In genomic region chr16:24119807-24120206, GRCh38 we compare ENCODE assay signal across 14 cellular contexts.
A peak's percentile ranks its signal among the peaks of the same experiment; 100 is the strongest.
DNase-seq lines count a peak whose midpoint lies in the region; ATAC-seq and TF ChIP-seq lines count a peak whose summit lies in the region.
"Had no signal": no experiment of that assay in that cellular context is flagged by ENCODE, and none has a peak within 500 bp of the region (broad histone marks: within the 10 kb centered on the region; RNA-seq: fewer than 3 reads in every experiment).

No MANE protein-coding gene starts in this region.

- peak overlapping the region in 57 of 59 donors; percentile 43 to 99 (median 86) for H3K27ac ChIP-seq in dorsolateral prefrontal cortex
- H3K27ac ChIP-seq in layer of hippocampus (ENCODE audit: low read depth, low read length) = peak overlapping the region; percentile 67
- H3K27ac ChIP-seq: 22Rv1; BLaER1 treated with 17β-estradiol and CSF1 and Interleukin-3, amounts not matched to agents 10 nM and 100 nM had no signal

- no peaks in the 10 kb centered on the region for H3K4me1 Mint-ChIP-seq in stimulated activated memory B cell treated with anti-CD40 and anti-IgM and Interleukin-4, amounts not matched to agents 10 μg/mL and 1 μg/mL and 100 μg/mL, for 72 hours

- TF ChIP-seq CTCF in dorsolateral prefrontal cortex (IDR thresholded peaks at IDR 0.05 in 54 of 56, conservative IDR thresholded peaks at IDR 0.05 in 2 of 56; ENCODE audit: low read depth in 1 of 56, partially characterized antibody in 56 of 56) = no peak

- H3K27me3 Mint-ChIP-seq in stimulated activated memory B cell treated with anti-CD40 and anti-IgM and Interleukin-4, amounts not matched to agents 10 μg/mL and 1 μg/mL and 100 μg/mL, for 72 hours = no peaks in the 10 kb centered on the region
- H3K27me3 Mint-ChIP-seq: CD4-positive, CD25-positive, alpha-beta regulatory T cell had no signal

- H3K27me3 ChIP-seq in dorsolateral prefrontal cortex = no peaks in the 10 kb centered on the region
- no peaks in the 10 kb centered on the region for H3K27me3 ChIP-seq in layer of hippocampus (ENCODE audit: control insufficient read depth, insufficient read depth, low read length)
- H3K27me3 ChIP-seq: BLaER1 treated with 17β-estradiol and CSF1 and Interleukin-3, amounts not matched to agents 10 nM and 100 nM had no signal

- ATAC-seq in stimulated activated memory B cell treated with anti-CD40 and anti-IgM and Interleukin-4, amounts not matched to agents 10 μg/mL and 1 μg/mL and 100 μg/mL, for 72 hours = no peak
- no peak for ATAC-seq in GM19023 (IDR thresholded peaks at IDR 0.05; ENCODE audit: unreplicated experiment)

- peak overlapping the region; percentile 10 for H3K27ac Mint-ChIP-seq in stimulated activated memory B cell treated with anti-CD40 and anti-IgM and Interleukin-4, amounts not matched to agents 10 μg/mL and 1 μg/mL and 100 μg/mL, for 72 hours

- peak; percentile 47 for DNase-seq in Ammon's horn (ENCODE audit: low spot score)
- DNase-seq in dorsolateral prefrontal cortex = no peak
- no peak for DNase-seq in SW 1271 (lab: John Stamatoyannopoulos, UW)
- no peak for DNase-seq in NCI-H1930 (lab: John Stamatoyannopoulos, UW)
- no peak for DNase-seq in NCI-H82 (lab: John Stamatoyannopoulos, UW)
- DNase-seq: AML-193; Calu3; CD4-positive, CD25-positive, alpha-beta regulatory T cell; DMS 273 treated with DMSO at 0.1 percent for 48 hours had no signal

- H3K36me3 Mint-ChIP-seq in stimulated activated memory B cell treated with anti-CD40 and anti-IgM and Interleukin-4, amounts not matched to agents 10 μg/mL and 1 μg/mL and 100 μg/mL, for 72 hours = peaks cover 76% of the 10 kb centered on the region

- intact Hi-C loops in dorsolateral prefrontal cortex (cut with DNase I) = loop anchor here in 1 of 2 donors (5.0 kb wide), 2 partner anchors 87 to 132 kb away; no protein-coding TSS in a partner anchor

- no peak overlapping the region for H3K4me3 Mint-ChIP-seq in stimulated activated memory B cell treated with anti-CD40 and anti-IgM and Interleukin-4, amounts not matched to agents 10 μg/mL and 1 μg/mL and 100 μg/mL, for 72 hours
- H3K4me3 Mint-ChIP-seq: CD4-positive, CD25-positive, alpha-beta regulatory T cell had no signal

- H3K9me3 Mint-ChIP-seq in stimulated activated memory B cell treated with anti-CD40 and anti-IgM and Interleukin-4, amounts not matched to agents 10 μg/mL and 1 μg/mL and 100 μg/mL, for 72 hours = no peaks in the 10 kb centered on the region

- no peak overlapping the region for H3K4me3 ChIP-seq in dorsolateral prefrontal cortex
- H3K4me3 ChIP-seq: BLaER1 treated with 17β-estradiol and CSF1 and Interleukin-3, amounts not matched to agents 10 nM and 100 nM had no signal
